Comparison of ENCODE assay signal across 11 cellular contexts in the genomic region with DNA sequence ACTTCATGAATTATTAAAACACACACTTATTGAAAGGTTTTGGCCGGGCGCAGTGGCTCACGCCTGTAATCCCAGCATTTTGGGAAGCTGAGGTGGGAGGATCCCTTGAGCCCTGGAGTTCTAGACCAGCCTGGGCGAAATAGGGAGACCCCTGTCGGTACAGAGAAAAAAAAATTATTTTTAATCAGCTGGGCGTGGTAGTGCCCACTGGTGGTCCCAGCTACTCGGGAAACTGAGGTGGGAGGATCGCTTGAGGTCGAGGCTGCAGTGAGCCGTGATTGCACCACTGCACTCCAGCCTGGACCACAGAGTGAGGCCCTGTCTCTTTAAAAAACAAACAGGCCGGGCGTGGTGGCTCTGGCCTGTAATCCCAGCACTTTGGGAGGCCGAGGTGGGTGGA. TPM values are rescaled to one million over a fixed set of nuclear protein-coding genes. Genes with fewer than 3 reads are reported as not detected.
DNase-seq lines count a peak whose midpoint lies in the region; ATAC-seq, FAIRE-seq and TF ChIP-seq lines count a peak whose summit lies in the region.
"Had no signal": no experiment of that assay in that cellular context is flagged by ENCODE, and none has a peak within 500 bp of the region (broad histone marks: within the 10 kb centered on the region; RNA-seq: fewer than 3 reads in every experiment).

No MANE protein-coding gene starts in this region.

- TF ChIP-seq EP300 in H1 (IDR thresholded peaks at IDR 0.05; ENCODE audit: borderline replicate concordance in 1 of 2, low read depth in 2 of 2, low read length in 2 of 2) = no peak

- H2BK15ac ChIP-seq in H1 (ENCODE audit: low read length) = no peak overlapping the region

- H3K27me3 ChIP-seq in OCI-LY3 (ENCODE audit: low read depth, low read length) (no peaks in the 10 kb centered on the region), H1 (replicated peaks in 1 of 4; ENCODE audit: control insufficient read depth in 3 of 4, extremely low read depth in 1 of 4, insufficient read depth in 3 of 4, low read length in 3 of 4) (no peaks in the 10 kb centered on the region), PC-3 (ENCODE audit: low read length) (no peaks in the 10 kb centered on the region)

- H3K4me2 ChIP-seq in OCI-LY3 (ENCODE audit: low read length) = peak overlapping the region; percentile 81; the same call in 1 of the 2 replicates
- H3K4me2 ChIP-seq in H1 (ENCODE audit: insufficient read depth in 1 of 2, low read depth in 2 of 2, low read length in 2 of 2) = no peak overlapping the region
- H3K4me2 ChIP-seq in PC-3 (ENCODE audit: low read length) = no peak overlapping the region

- H2AFZ ChIP-seq in OCI-LY3 (ENCODE audit: low read depth, low read length) (no peak overlapping the region), H1 (ENCODE audit: low read length) (no peak overlapping the region), PC-3 (ENCODE audit: low read length) (no peak overlapping the region)

- H3K9me2 ChIP-seq in PC-3 (replicated peaks; ENCODE audit: low read length) = no peaks in the 10 kb centered on the region

- H3K79me2 ChIP-seq in OCI-LY3 (ENCODE audit: low read length) (peaks cover 12% of the 10 kb centered on the region; the same call in 1 of the 2 replicates), H1 (ENCODE audit: control insufficient read depth in 1 of 2, insufficient read depth in 2 of 2, low read length in 2 of 2) (0 out of 4 replicates have a peak, but pooled peaks cover 0 to 6% of the 10 kb centered on the region in 2 experiments), PC-3 (ENCODE audit: low read length) (0 out of 2 replicates have a peak, but pooled peaks cover 3% of the 10 kb centered on the region)

- H3K27ac ChIP-seq in OCI-LY3 (ENCODE audit: low read length) (no peak overlapping the region), H1 (ENCODE audit: low read depth, low read length) (no peak overlapping the region), PC-3 (ENCODE audit: low read length) (no peak overlapping the region)

- no peak overlapping the region for H4K8ac ChIP-seq in H1 (ENCODE audit: extremely low read depth, insufficient read depth, low read length)

- FAIRE-seq in H1 (lab: Jason Lieb, UNC) = no peak
- FAIRE-seq in GM19239 (lab: Jason Lieb, UNC) = no peak

- H3K23me2 ChIP-seq in H1 (ENCODE audit: low read depth, low read length) = peaks cover 5% of the 10 kb centered on the region; the same call in 1 of the 2 replicates

- H2BK20ac ChIP-seq in H1 (ENCODE audit: low read length) = no peak overlapping the region

- no peak overlapping the region for H3K4me3 ChIP-seq in OCI-LY3 (ENCODE audit: low read length)
- H3K4me3 ChIP-seq in H1 (ENCODE audit: extremely low read depth in 1 of 4, insufficient read depth in 2 of 4, low read depth in 3 of 4, low read length in 4 of 4) = no peak overlapping the region
- H3K4me3 ChIP-seq in PC-3 (ENCODE audit: low read length) = no peak overlapping the region

- H3K4me1 ChIP-seq in OCI-LY3 (ENCODE audit: low read length) (peaks cover 13% of the 10 kb centered on the region), H1 (replicated peaks in 1 of 4; ENCODE audit: control insufficient read depth in 3 of 4, insufficient read depth in 4 of 4, low read length in 3 of 4) (peaks cover 0 to 4% (median under 1%) of the 10 kb centered on the region in 4 experiments; a peak in 1 of 7 replicates), PC-3 (ENCODE audit: insufficient read depth, low read length) (peaks cover 14% of the 10 kb centered on the region)

- WGBS in H1 (ENCODE audit: extremely low coverage in 1 of 2, insufficient coverage in 1 of 2, insufficient read length in 1 of 2, insufficient replicate concordance in 2 of 2, low coverage in 1 of 2, low lambda C conversion rate in 2 of 2, missing lambda C conversion rate in 1 of 2), 2 experiments = 92% methylated on average over 13 of the region's 13 CpGs; no CpG with 5 or more reads in 1 of the 2 experiments

- no peak overlapping the region for H3K23ac ChIP-seq in H1 (ENCODE audit: insufficient read length)

- no peak overlapping the region for H4K5ac ChIP-seq in H1 (ENCODE audit: insufficient read length, low read depth, low read length)

- H3K56ac ChIP-seq in H1 (replicated peaks; ENCODE audit: insufficient read length, low read depth, low read length) = no peak overlapping the region

- H4K20me1 ChIP-seq in OCI-LY3 (ENCODE audit: insufficient read depth, low read length) (no peaks in the 10 kb centered on the region), H1 (replicated peaks in 1 of 2; ENCODE audit: control insufficient read depth in 1 of 2, insufficient read depth in 2 of 2, low read length in 2 of 2) (peaks cover 0 to 1% of the 10 kb centered on the region in 2 experiments), PC-3 (ENCODE audit: low read length) (no peaks in the 10 kb centered on the region)

- H2BK120ac ChIP-seq in H1 (replicated peaks; ENCODE audit: low read depth, low read length) = no peak overlapping the region

- H3F3A ChIP-seq in PC-3 (ENCODE audit: low read length, unreplicated experiment) = peaks cover 16% of the 10 kb centered on the region

- no peak overlapping the region for H2BK12ac ChIP-seq in H1 (ENCODE audit: low read depth, low read length)

- DNase-seq in activated CD8-positive, alpha-beta memory T cell treated with anti-CD3 and anti-CD28 coated beads, Interleukin-2, amount 50 U/mL, for 48 hours = peak; percentile 45
- no peak for DNase-seq in activated CD8-positive, alpha-beta memory T cell treated with anti-CD3 and anti-CD28 coated beads, Interleukin-2, amount 50 U/mL, for 4 hours
- no peak for DNase-seq in H1 (ENCODE audit: low read depth in 1 of 2, low spot score in 2 of 2)
- peak; percentile 53 for DNase-seq in sciatic nerve (ENCODE audit: low spot score)
- DNase-seq in COLO829 (ENCODE audit: low spot score) = no peak
- DNase-seq in GM19239 (ENCODE audit: insufficient read length, low spot score) = no peak
- DNase-seq in PC-3 = no peak
- DNase-seq: activated CD4-positive, alpha-beta T cell treated with anti-CD3 and anti-CD28 coated beads, Interleukin-2, amount 50 U/mL, for 1 hour; NCI-H2171; SIG-M5 had no signal

- ATAC-seq in sciatic nerve (peak; percentile 1), PC-3 (no peak)

- H2AK5ac ChIP-seq in H1 (ENCODE audit: low read depth, low read length) = no peak overlapping the region

- no peaks in the 10 kb centered on the region for H3K79me1 ChIP-seq in H1 (ENCODE audit: low read depth, low read length)

- CTCF ChIA-PET in H1 (lab: Charles Lee; ENCODE audit: partially characterized antibody) = interaction anchor here (0.8 to 5.8 kb wide), 21 partner anchors 11 to 109 kb away, joined by 3 to 54 read pairs (median 5); partner anchors contain the start of genes CDC42SE1, MLLT11 and TNFAIP8L2
- CTCF ChIA-PET in PC-3 (lab: Charles Lee) = interaction anchor here (0.5 to 0.8 kb wide), 2 partner anchors 24 to 109 kb away, joined by 3 read pairs; partner anchors contain the start of gene C1orf56

- no peak for TF ChIP-seq POLR2A in H1 (IDR thresholded peaks at IDR 0.05; ENCODE audit: control extremely low read depth in 1 of 2, low read depth in 2 of 2, low read length in 2 of 2)

- no peak overlapping the region for H3K18ac ChIP-seq in H1 (ENCODE audit: extremely low read depth, low read length)

- H3K36me3 ChIP-seq in OCI-LY3 (replicated peaks; ENCODE audit: low read depth, low read length) (no peaks in the 10 kb centered on the region), H1 (ENCODE audit: control insufficient read depth in 2 of 4, insufficient read depth in 4 of 4, low read length in 3 of 4) (peaks cover 0 to 7% (median 0%) of the 10 kb centered on the region in 4 experiments; a peak in 5 of 8 replicates), PC-3 (ENCODE audit: low read depth, low read length) (no peaks in the 10 kb centered on the region)

- no peak for TF ChIP-seq RAD21 in H1 (IDR thresholded peaks at IDR 0.05 in 1 of 2, conservative IDR thresholded peaks at IDR 0.05 in 1 of 2; ENCODE audit: low read depth in 2 of 2, low read length in 2 of 2)

- BruUV-seq in PC-3 (replicated peaks; lab: Mats Ljungman, UMichigan) = no TSS peak

- POLR2A ChIA-PET in H1 (lab: Charles Lee; ENCODE audit: partially characterized antibody) = interaction anchor here (1.2 to 3.5 kb wide), 2 partner anchors 12 to 48 kb away, joined by 4 to 47 read pairs; partner anchors contain the start of genes CDC42SE1 and MLLT11
- POLR2A ChIA-PET in PC-3 (lab: Charles Lee; ENCODE audit: unreplicated experiment) = no interaction called here

- intact Hi-C loops in sciatic nerve (cut with DNase I) (no loop called here), PC-3 (cut with micrococcal nuclease) (no loop called here)

- no peak overlapping the region for H2BK5ac ChIP-seq in H1 (ENCODE audit: low read depth, low read length)

- no peaks in the 10 kb centered on the region for H3K9me3 ChIP-seq in OCI-LY3 (ENCODE audit: insufficient read depth, low read length)
- no peaks in the 10 kb centered on the region for H3K9me3 ChIP-seq in H1 (ENCODE audit: insufficient read depth in 2 of 2, low read depth in 1 of 2, low read length in 1 of 2)
- H3K9me3 ChIP-seq in PC-3 (ENCODE audit: low read length) = no peaks in the 10 kb centered on the region

- H4K91ac ChIP-seq in H1 (replicated peaks; ENCODE audit: insufficient read length, low read length) = no peak overlapping the region

- H3K9ac ChIP-seq in OCI-LY3 (ENCODE audit: low read length) (no peak overlapping the region), H1 (replicated peaks in 1 of 4; ENCODE audit: extremely low read depth in 1 of 4, low read depth in 3 of 4, low read length in 3 of 4) (no peak overlapping the region), PC-3 (ENCODE audit: low read length) (no peak overlapping the region)

- TF ChIP-seq CTCF in OCI-LY3 (IDR thresholded peaks at IDR 0.05; ENCODE audit: low read depth, low read length) (no peak), H1 (IDR thresholded peaks at IDR 0.05; ENCODE audit: control extremely low read depth in 1 of 3, insufficient read depth in 1 of 3, low read depth in 1 of 3, low read length in 3 of 3) (peak in 2 of 3 experiments; percentile 16 to 50; a peak in 3 of 4 replicates), PC-3 (conservative IDR thresholded peaks at IDR 0.05; ENCODE audit: low read depth, low read length) (no peak)

- H3K4ac ChIP-seq in H1 (replicated peaks; ENCODE audit: insufficient read length, low read depth, low read length) = no peak overlapping the region

- H3K14ac ChIP-seq in H1 (ENCODE audit: insufficient read length) = no peak overlapping the region

RNA-seq across cellular contexts. Expression of gene GABPB2, which starts 1.7 kb away (rescaled TPM):
- 1.9 and 2.4 TPM in 2 replicates for total RNA-seq in H1 (2021; fragmentation: NEBNext Ultra II Directional; extraction: Animal tissue kit (Norgen Biotek cat#: 25700))
- 1.4 and 1.8 TPM in 2 replicates for polyA plus RNA-seq in H1 (2011; rRNA removed)
- polyA plus RNA-seq in H1 (2011; cell fraction: cytosol; rRNA removed) = 2.8 TPM
- polyA plus RNA-seq in H1 (2011; cell fraction: nucleus; rRNA removed) = 3.6 TPM
- polyA plus RNA-seq in H1 (2012, experiment 1 of 2) = 1.1 to 1.5 TPM (median 1.2 TPM) in 4 replicates
- 0.17 TPM for polyA plus RNA-seq in H1 (2012, experiment 2 of 2)
- polyA plus RNA-seq in H1 (2013, experiment 1 of 2) = 1.5 TPM
- 1.3 TPM for polyA plus RNA-seq in H1 (2013, experiment 2 of 2)
- polyA minus RNA-seq in H1 (2011; rRNA and poly(A)+ RNA removed) = 8.0 and 8.6 TPM in 2 replicates
- polyA minus RNA-seq in H1 (2011; cell fraction: cytosol; rRNA and poly(A)+ RNA removed) = 3.0 TPM
- 1.8 TPM for polyA minus RNA-seq in H1 (2011; cell fraction: nucleus; rRNA and poly(A)+ RNA removed)
- 31.7 TPM for total RNA-seq in sciatic nerve
- 6.4 and 6.9 TPM in 2 replicates for total RNA-seq in PC-3 (2014; rRNA removed)

RNA-seq across cellular contexts. Expression of gene MLLT11, which starts 12.0 kb away (rescaled TPM):
- total RNA-seq in H1 (2021; fragmentation: NEBNext Ultra II Directional; extraction: Animal tissue kit (Norgen Biotek cat#: 25700)) = 18.1 and 19.2 TPM in 2 replicates
- polyA plus RNA-seq in H1 (2011; rRNA removed) = 10.2 and 13.7 TPM in 2 replicates
- polyA plus RNA-seq in H1 (2011; cell fraction: cytosol; rRNA removed) = 13.5 TPM
- 7.0 TPM for polyA plus RNA-seq in H1 (2011; cell fraction: nucleus; rRNA removed)
- polyA plus RNA-seq in H1 (2012, experiment 1 of 2) = 12.4 to 16.6 TPM (median 13.0 TPM) in 4 replicates
- 9.6 TPM for polyA plus RNA-seq in H1 (2012, experiment 2 of 2)
- 22.1 TPM for polyA plus RNA-seq in H1 (2013, experiment 1 of 2)
- 22.9 TPM for polyA plus RNA-seq in H1 (2013, experiment 2 of 2)
- 11.1 and 13.9 TPM in 2 replicates for polyA minus RNA-seq in H1 (2011; rRNA and poly(A)+ RNA removed)
- polyA minus RNA-seq in H1 (2011; cell fraction: cytosol; rRNA and poly(A)+ RNA removed) = 5.0 TPM
- 4.8 TPM for polyA minus RNA-seq in H1 (2011; cell fraction: nucleus; rRNA and poly(A)+ RNA removed)
- 2.5 TPM for total RNA-seq in sciatic nerve
- 12.3 and 14.1 TPM in 2 replicates for total RNA-seq in PC-3 (2014; rRNA removed)

RNA-seq across cellular contexts. Expression of gene CDC42SE1, which starts 12.8 kb away (rescaled TPM):
- total RNA-seq in H1 (2021; fragmentation: NEBNext Ultra II Directional; extraction: Animal tissue kit (Norgen Biotek cat#: 25700)) = 67.8 and 74.1 TPM in 2 replicates
- 29.0 and 30.5 TPM in 2 replicates for polyA plus RNA-seq in H1 (2011; rRNA removed)
- polyA plus RNA-seq in H1 (2011; cell fraction: cytosol; rRNA removed) = 45.2 TPM
- polyA plus RNA-seq in H1 (2011; cell fraction: nucleus; rRNA removed) = 40.0 TPM
- 43.3 to 55.4 TPM (median 51.1 TPM) in 4 replicates for polyA plus RNA-seq in H1 (2012, experiment 1 of 2)
- 29.2 TPM for polyA plus RNA-seq in H1 (2012, experiment 2 of 2)
- polyA plus RNA-seq in H1 (2013, experiment 1 of 2) = 46.2 TPM
- 45.3 TPM for polyA plus RNA-seq in H1 (2013, experiment 2 of 2)
- polyA minus RNA-seq in H1 (2011; rRNA and poly(A)+ RNA removed) = 69.5 and 73.2 TPM in 2 replicates
- 29.5 TPM for polyA minus RNA-seq in H1 (2011; cell fraction: cytosol; rRNA and poly(A)+ RNA removed)
- polyA minus RNA-seq in H1 (2011; cell fraction: nucleus; rRNA and poly(A)+ RNA removed) = 32.7 TPM
- total RNA-seq in sciatic nerve = 106 TPM
- 60.8 and 61.4 TPM in 2 replicates for total RNA-seq in PC-3 (2014; rRNA removed)

RNA-seq across cellular contexts. Expression of gene C1orf56, which starts 24.7 kb away (rescaled TPM):
- 3.0 and 5.0 TPM in 2 replicates for total RNA-seq in H1 (2021; fragmentation: NEBNext Ultra II Directional; extraction: Animal tissue kit (Norgen Biotek cat#: 25700))
- 3.4 and 5.6 TPM in 2 replicates for polyA plus RNA-seq in H1 (2011; rRNA removed)
- polyA plus RNA-seq in H1 (2011; cell fraction: cytosol; rRNA removed) = 2.7 TPM
- polyA plus RNA-seq in H1 (2011; cell fraction: nucleus; rRNA removed) = 3.9 TPM
- 3.1 to 4.8 TPM (median 3.5 TPM) in 4 replicates for polyA plus RNA-seq in H1 (2012, experiment 1 of 2)
- 4.0 TPM for polyA plus RNA-seq in H1 (2012, experiment 2 of 2)
- 3.0 TPM for polyA plus RNA-seq in H1 (2013, experiment 1 of 2)
- 3.2 TPM for polyA plus RNA-seq in H1 (2013, experiment 2 of 2)
- 1.2 and 4.4 TPM in 2 replicates for polyA minus RNA-seq in H1 (2011; rRNA and poly(A)+ RNA removed)
- polyA minus RNA-seq in H1 (2011; cell fraction: cytosol; rRNA and poly(A)+ RNA removed) = 1.0 TPM
- 2.8 TPM for polyA minus RNA-seq in H1 (2011; cell fraction: nucleus; rRNA and poly(A)+ RNA removed)
- total RNA-seq in sciatic nerve = 5.6 TPM
- total RNA-seq in PC-3 (2014; rRNA removed) = 2.8 and 3.8 TPM in 2 replicates

RNA-seq across cellular contexts. Expression of gene BNIPL, which starts 35.8 kb away (rescaled TPM):
- 2.3 and 2.4 TPM in 2 replicates for total RNA-seq in H1 (2021; fragmentation: NEBNext Ultra II Directional; extraction: Animal tissue kit (Norgen Biotek cat#: 25700))
- 3.3 and 3.5 TPM in 2 replicates for polyA plus RNA-seq in H1 (2011; rRNA removed)
- 4.2 TPM for polyA plus RNA-seq in H1 (2011; cell fraction: cytosol; rRNA removed)
- polyA plus RNA-seq in H1 (2011; cell fraction: nucleus; rRNA removed) = 5.8 TPM
- 2.3 to 3.7 TPM (median 2.9 TPM) in 4 replicates for polyA plus RNA-seq in H1 (2012, experiment 1 of 2)
- polyA plus RNA-seq in H1 (2012, experiment 2 of 2) = 1.3 TPM
- polyA plus RNA-seq in H1 (2013, experiment 1 of 2) = 1.1 TPM
- 0.88 TPM for polyA plus RNA-seq in H1 (2013, experiment 2 of 2)
- 2.6 and 3.9 TPM in 2 replicates for polyA minus RNA-seq in H1 (2011; rRNA and poly(A)+ RNA removed)
- 0.37 TPM for polyA minus RNA-seq in H1 (2011; cell fraction: cytosol; rRNA and poly(A)+ RNA removed)
- polyA minus RNA-seq in H1 (2011; cell fraction: nucleus; rRNA and poly(A)+ RNA removed) = 1.00 TPM
- total RNA-seq in sciatic nerve = 0.22 TPM
- 0.51 and 2.4 TPM in 2 replicates for total RNA-seq in PC-3 (2014; rRNA removed)

Comparison
In these comparisons a context has a peak if more than half of its experiments do, and no peak if none do; other contexts are left out.
1. DNase-seq: peak in activated CD8-positive, alpha-beta memory T cell treated with anti-CD3 and anti-CD28 coated beads, Interleukin-2, amount 50 U/mL, for 48 hours (single experiment) and sciatic nerve (single experiment); none in activated CD8-positive, alpha-beta memory T cell treated with anti-CD3 and anti-CD28 coated beads, Interleukin-2, amount 50 U/mL, for 4 hours (single experiment), H1 (0 of 2), COLO829 (single experiment), GM19239 (single experiment) and PC-3 (single experiment).
2. CTCF ChIP-seq: peak in H1 (2 of 3); none in OCI-LY3 (single experiment) and PC-3 (single experiment).